19 cellular contexts compared by ENCODE assay signal in the genomic region with DNA sequence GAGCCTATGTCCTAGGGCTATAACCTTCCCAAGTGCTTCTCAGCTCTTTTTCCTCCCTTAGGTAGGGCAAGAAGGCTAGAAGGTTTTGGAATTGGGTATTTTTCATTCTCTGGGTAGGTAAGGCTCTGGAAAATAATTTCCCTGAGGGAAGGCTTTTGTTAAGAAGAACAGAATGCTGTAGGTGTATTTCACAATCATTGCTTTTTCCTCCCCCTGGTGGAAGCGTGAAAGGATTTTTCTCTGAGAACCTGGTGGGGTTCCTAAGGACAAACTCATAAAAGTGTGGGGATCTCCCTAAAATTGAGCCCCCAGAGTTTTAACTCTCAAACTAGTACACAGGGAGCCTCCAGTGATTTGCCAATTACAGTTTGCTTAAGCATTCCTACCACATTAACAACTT. TPM values are rescaled to one million over a fixed set of nuclear protein-coding genes. Genes with fewer than 3 reads are reported as not detected.
A peak's percentile ranks its signal among the peaks of the same experiment; 100 is the strongest.
DNase-seq lines count a peak whose midpoint lies in the region; ATAC-seq and TF ChIP-seq lines count a peak whose summit lies in the region.
"Had no signal": no experiment of that assay in that cellular context is flagged by ENCODE, and none has a peak within 500 bp of the region (broad histone marks: within the 10 kb centered on the region; RNA-seq: fewer than 3 reads in every experiment).

No MANE protein-coding gene starts in this region.

- no peak for ATAC-seq in foreskin keratinocyte
- no peak for ATAC-seq in HG03378 (IDR thresholded peaks at IDR 0.05; ENCODE audit: unreplicated experiment)
- ATAC-seq: SK-N-SH treated with all-trans-retinoic acid at 6 μM for 48 hours had no signal

- H3K36me3 Mint-ChIP-seq in HFFc6 (ENCODE audit: low read depth) (peaks cover 14% of the 10 kb centered on the region), chondrocyte (ENCODE audit: low read depth) (peaks cover 5% of the 10 kb centered on the region)

- H3K79me1 ChIP-seq in mesendoderm (ENCODE audit: low read length): no peaks in the 10 kb centered on the region

- no peak overlapping the region for H4K5ac ChIP-seq in mesendoderm (ENCODE audit: low read length)

- H3K4me3 ChIP-seq in BE2C (ENCODE audit: low read depth, low read length): no peak overlapping the region
- H3K4me3 ChIP-seq in mesendoderm (ENCODE audit: low read length): no peak overlapping the region
- H3K4me3 ChIP-seq: Peyer's patch had no signal

- no peak overlapping the region for H2BK15ac ChIP-seq in mesendoderm (replicated peaks; ENCODE audit: low read depth)

- H3K4me1 Mint-ChIP-seq in HFFc6 (ENCODE audit: low read depth): no peaks in the 10 kb centered on the region
- no peaks in the 10 kb centered on the region for H3K4me1 Mint-ChIP-seq in chondrocyte (ENCODE audit: low read depth)
- H3K4me1 Mint-ChIP-seq: B cell; CD8-positive, alpha-beta memory T cell had no signal

- H2AK5ac ChIP-seq in mesendoderm (ENCODE audit: low read length): no peak overlapping the region

- 0 out of 2 replicates have a peak, but pooled peaks have one; percentile 11 for TF ChIP-seq CTCF in BE2C (IDR thresholded peaks at IDR 0.05; ENCODE audit: low read depth, low read length)
- TF ChIP-seq CTCF in HFFc6 (IDR thresholded peaks at IDR 0.05): peak; percentile 52
- TF ChIP-seq CTCF in chondrocyte (IDR thresholded peaks at IDR 0.05): peak; percentile 17
- TF ChIP-seq CTCF in foreskin keratinocyte (conservative IDR thresholded peaks at IDR 0.05): peak; percentile 35

- H3K27ac Mint-ChIP-seq in HFFc6: no peak overlapping the region
- H3K27ac Mint-ChIP-seq in chondrocyte (ENCODE audit: unreplicated experiment): no peak overlapping the region
- H3K27ac Mint-ChIP-seq: B cell; CD8-positive, alpha-beta memory T cell had no signal

- DNase-seq in BE2C: no peak
- no peak for DNase-seq in HFFc6
- no peak for DNase-seq in chondrocyte (ENCODE audit: low spot score)
- DNase-seq in foreskin keratinocyte: no peak
- DNase-seq in amygdala (lab: John Stamatoyannopoulos, UW): no peak
- DNase-seq in pons (ENCODE audit: low spot score): no peak
- no peak for DNase-seq in mesendoderm
- DNase-seq: CD8-positive, alpha-beta memory T cell; H7; KG1; NCI-H1417; NCI-H1930; NCI-H510A; NCI-H82; Peyer's patch; Right ventricle myocardium superior had no signal

- H3K4ac ChIP-seq in mesendoderm (ENCODE audit: low read depth, low read length): no peak overlapping the region

- no peak overlapping the region for H3K18ac ChIP-seq in mesendoderm (ENCODE audit: low read length)

- no peak overlapping the region for H3K56ac ChIP-seq in mesendoderm (ENCODE audit: low read length)

- H3K4me1 ChIP-seq in BE2C: no peaks in the 10 kb centered on the region
- H3K4me1 ChIP-seq in foreskin keratinocyte: no peaks in the 10 kb centered on the region
- H3K4me1 ChIP-seq in mesendoderm (ENCODE audit: control insufficient read depth, low read depth, low read length): no peaks in the 10 kb centered on the region
- H3K4me1 ChIP-seq: Peyer's patch had no signal

- peaks cover 4% of the 10 kb centered on the region; the same call in 1 of the 2 replicates for H3K27me3 ChIP-seq in BE2C
- H3K27me3 ChIP-seq in foreskin keratinocyte: no peaks in the 10 kb centered on the region
- H3K27me3 ChIP-seq in mesendoderm (ENCODE audit: insufficient read depth, low read length, poor library complexity): no peaks in the 10 kb centered on the region
- H3K27me3 ChIP-seq: Peyer's patch had no signal

- H3K9me3 Mint-ChIP-seq in HFFc6 (peaks cover 20% of the 10 kb centered on the region), chondrocyte (ENCODE audit: low read depth) (peaks cover 20% of the 10 kb centered on the region)

- no peak overlapping the region for H4K8ac ChIP-seq in mesendoderm (ENCODE audit: low read depth, low read length)

- no peak overlapping the region for H3K4me3 Mint-ChIP-seq in HFFc6
- H3K4me3 Mint-ChIP-seq in chondrocyte (ENCODE audit: unreplicated experiment): no peak overlapping the region
- H3K4me3 Mint-ChIP-seq: B cell; CD8-positive, alpha-beta memory T cell had no signal

- WGBS in mesendoderm (ENCODE audit: extremely low coverage, insufficient coverage, low lambda C conversion rate): no CpG with 5 or more reads among the region's 1 CpG

- no peak overlapping the region for H2BK120ac ChIP-seq in mesendoderm (ENCODE audit: low read depth, low read length)

- no peaks in the 10 kb centered on the region for H3K79me2 ChIP-seq in mesendoderm (ENCODE audit: control insufficient read depth, insufficient read depth, low read length)

- no peak overlapping the region for H3K23ac ChIP-seq in mesendoderm (ENCODE audit: low read length)

- no peak overlapping the region for H3K9ac ChIP-seq in mesendoderm (ENCODE audit: low read length)

- no peak overlapping the region for H3K4me2 ChIP-seq in mesendoderm (ENCODE audit: low read length)

- H3K36me3 ChIP-seq in BE2C (no peaks in the 10 kb centered on the region), mesendoderm (ENCODE audit: control insufficient read depth, insufficient read depth, low read length) (no peaks in the 10 kb centered on the region)
- H3K36me3 ChIP-seq: Peyer's patch had no signal

- H3K9me3 ChIP-seq in BE2C: no peaks in the 10 kb centered on the region; the same call in 1 of the 2 replicates
- H3K9me3 ChIP-seq: Peyer's patch had no signal

- H3K27ac ChIP-seq in foreskin keratinocyte (no peak overlapping the region), mesendoderm (ENCODE audit: low read depth, low read length) (no peak overlapping the region)
- H3K27ac ChIP-seq: Peyer's patch had no signal

- H3K27me3 Mint-ChIP-seq in HFFc6 (ENCODE audit: insufficient read depth): peaks cover 19% of the 10 kb centered on the region
- H3K27me3 Mint-ChIP-seq in chondrocyte (ENCODE audit: low read depth): peaks cover 2% of the 10 kb centered on the region

- no peak overlapping the region for H2BK5ac ChIP-seq in mesendoderm (ENCODE audit: low read length)

RNA-seq across cellular contexts. Expression of gene NARS2, which starts 41.1 kb away (rescaled TPM):
- 27.6 TPM for polyA plus RNA-seq in BE2C (2012; ENCODE audit: insufficient read depth, insufficient read length, low read depth)
- total RNA-seq in HFFc6 (2021; fragmentation: NEBNext Ultra II Directional; extraction: Animal tissue kit (Norgen Biotek cat#: 25700)): 10 to 100 TPM in 3 of 6 experiments, 1 to 10 TPM in 3; 8.7 to 11.6 (median 10.3) TPM
- 11.0 to 13.6 TPM (median 12.4 TPM) in 3 replicates for total RNA-seq in chondrocyte
- 26.2 and 31.7 TPM in 2 replicates for total RNA-seq in foreskin keratinocyte
- polyA plus RNA-seq in foreskin keratinocyte: 19.2 and 25.5 TPM in 2 replicates
- polyA plus RNA-seq in mesendoderm (2013, experiment 1 of 2): 32.7 TPM
- 31.4 TPM for polyA plus RNA-seq in mesendoderm (2013, experiment 2 of 2)
